Comparison of ENCODE assay signal across 8 cellular contexts in genomic region chr3:9732080-9732752, GRCh38. TPM values are rescaled to one million over a fixed set of nuclear protein-coding genes. Genes with fewer than 3 reads are reported as not detected.
DNase-seq lines count a peak whose midpoint lies in the region; ATAC-seq and TF ChIP-seq lines count a peak whose summit lies in the region.

No MANE protein-coding gene starts in this region.

- H3K27ac Mint-ChIP-seq in chondrocyte (ENCODE audit: unreplicated experiment), result peak overlapping the region; percentile 68

- intact Hi-C loops in lower leg skin (cut with DNase I; ENCODE audit: low total_unique reads), result no loop called here

- WGBS in lower leg skin, 2 donors, result 1 to 2% methylated on average over 13 to 27 of the region's 42 CpGs

- H3K9me3 Mint-ChIP-seq in chondrocyte (ENCODE audit: low read depth), result no peaks in the 10 kb centered on the region

- no peaks in the 10 kb centered on the region for H3K9me3 ChIP-seq in stomach smooth muscle (ENCODE audit: control insufficient read depth in 2 of 2, low read length in 2 of 2)

- peak overlapping the region; percentile 87 for H3K4me3 Mint-ChIP-seq in chondrocyte (ENCODE audit: unreplicated experiment)

- peaks cover 21% of the 10 kb centered on the region in 2 donors for H3K36me3 ChIP-seq in stomach smooth muscle (ENCODE audit: control insufficient read depth in 2 of 2, insufficient read depth in 2 of 2, low read length in 2 of 2)

- no peak for TF ChIP-seq POLR2A in lower leg skin (IDR thresholded peaks at IDR 0.05)

- no peaks in the 10 kb centered on the region for H3K27me3 ChIP-seq in stomach smooth muscle (ENCODE audit: control insufficient read depth in 1 of 2, insufficient read depth in 2 of 2, low read length in 2 of 2)

- TF ChIP-seq CTCF in chondrocyte (IDR thresholded peaks at IDR 0.05) (no peak), lower leg skin (IDR thresholded peaks at IDR 0.05) (no peak)

- H3K27ac ChIP-seq in stomach smooth muscle (ENCODE audit: low read length), result peak overlapping the region; percentile 95

- peak overlapping the region; percentile 59 to 98 for H3K9ac ChIP-seq in stomach smooth muscle (ENCODE audit: low read length in 2 of 2)

- H3K4me3 ChIP-seq in lower leg skin (ENCODE audit: low read depth, poor library complexity, severe bottlenecking), result peak overlapping the region; percentile 94
- H3K4me3 ChIP-seq in stomach smooth muscle (ENCODE audit: low read length in 2 of 2), result peak overlapping the region; percentile 76 to 89

- DNase-seq in T-helper 9 cell (peak; percentile 28), chondrocyte (ENCODE audit: low spot score) (no peak), lower leg skin (ENCODE audit: low spot score in 2 of 2) (no peak), NCI-H2171 (lab: John Stamatoyannopoulos, UW) (no peak), H4 (ENCODE audit: low spot score) (no peak)

- peaks cover 28% of the 10 kb centered on the region for H3K4me1 Mint-ChIP-seq in chondrocyte (ENCODE audit: low read depth)

- peaks cover 10% of the 10 kb centered on the region for H3K36me3 Mint-ChIP-seq in chondrocyte (ENCODE audit: low read depth)

- peak; percentile 14 for ATAC-seq in GM18502 (IDR thresholded peaks at IDR 0.05; ENCODE audit: poor library complexity, unreplicated experiment)
- ATAC-seq in HG03045 (IDR thresholded peaks at IDR 0.05; ENCODE audit: unreplicated experiment), result peak; percentile 9

- peaks cover under 1% of the 10 kb centered on the region for H3K27me3 Mint-ChIP-seq in chondrocyte (ENCODE audit: low read depth)

- peaks cover 23% of the 10 kb centered on the region for H3K4me1 ChIP-seq in stomach smooth muscle (ENCODE audit: control insufficient read depth, insufficient read depth, low read length)

RNA-seq across cellular contexts. Expression of gene BRPF1, which starts 0.7 kb away (rescaled TPM):
- total RNA-seq in chondrocyte, result 14.6 to 18.8 TPM (median 15.5 TPM) in 3 replicates
- 10 to 100 TPM; 20.1 to 27.2 (median 22.5) TPM for total RNA-seq in lower leg skin
- total RNA-seq in H4 (2014; rRNA removed; shearing (Covaris generic)), result 10.1 and 10.6 TPM in 2 replicates

RNA-seq across cellular contexts. Expression of gene OGG1, which starts 17.5 kb away (rescaled TPM):
- total RNA-seq in chondrocyte (23.8 to 26.7 TPM (median 24.2 TPM) in 3 replicates), lower leg skin (10 to 100 TPM in 3 of 4 donors, 1 to 10 TPM in 1; 7.9 to 27.2 (median 17.4) TPM)
- 12.9 and 13.0 TPM in 2 replicates for total RNA-seq in H4 (2014; rRNA removed; shearing (Covaris generic))

RNA-seq across cellular contexts. Expression of gene CPNE9, which starts 28.6 kb away (rescaled TPM):
- total RNA-seq in chondrocyte (not detected in 3 replicates), lower leg skin (1 to 10 TPM in 2 of 4 donors, under 1 TPM in 2; 0.54 to 1.6 (median 1.1) TPM)
- 0.31 TPM in 1 of 2 replicates, not detected in the other for total RNA-seq in H4 (2014; rRNA removed; shearing (Covaris generic))

RNA-seq across cellular contexts. Expression of gene CAMK1, which starts 37.5 kb away (rescaled TPM):
- total RNA-seq in chondrocyte (9.7 to 20.9 TPM (median 19.3 TPM) in 3 replicates), lower leg skin (10 to 100 TPM in 1 of 4 donors, 1 to 10 TPM in 3; 3.1 to 10.1 (median 9.4) TPM)
- total RNA-seq in H4 (2014; rRNA removed; shearing (Covaris generic)), result 4.9 and 16.6 TPM in 2 replicates
